ENCODE assay signal across 9 cellular contexts in the genomic region with DNA sequence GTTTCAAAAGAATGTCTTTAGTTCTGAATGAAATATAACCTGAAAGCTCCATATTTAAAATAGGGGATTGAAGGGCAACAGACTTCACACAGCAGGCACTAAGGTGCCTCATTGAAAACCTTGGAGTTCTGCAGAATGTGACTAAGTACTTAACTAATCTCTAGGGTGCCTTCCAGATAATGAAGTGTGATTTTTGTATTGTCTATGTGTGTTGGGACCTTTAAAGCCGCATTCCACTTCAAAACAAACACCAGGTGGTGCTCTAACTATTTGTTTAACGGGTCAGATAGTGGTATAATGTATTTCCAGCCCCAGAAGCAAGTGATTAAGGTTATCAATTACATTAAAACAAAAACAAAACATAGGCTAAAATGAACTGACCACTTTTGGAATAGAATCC. TPM values are rescaled to one million over a fixed set of nuclear protein-coding genes. Genes with fewer than 3 reads are reported as not detected.
DNase-seq lines count a peak whose midpoint lies in the region; TF ChIP-seq lines count a peak whose summit lies in the region.
"Had no signal": no experiment of that assay in that cellular context is flagged by ENCODE, and none has a peak within 500 bp of the region (broad histone marks: within the 10 kb centered on the region; RNA-seq: fewer than 3 reads in every experiment).

No MANE protein-coding gene starts in this region.

- no peaks in the 10 kb centered on the region for H3K9me3 ChIP-seq in OCI-LY3 (ENCODE audit: insufficient read depth, low read length)

- H3K27me3 ChIP-seq in OCI-LY3 (ENCODE audit: low read depth, low read length): no peaks in the 10 kb centered on the region

- no peak overlapping the region for H3K4me3 ChIP-seq in OCI-LY3 (ENCODE audit: low read length)
- no peak overlapping the region for H3K4me3 ChIP-seq in fibroblast of villous mesenchyme (ENCODE audit: low read depth, low read length)
- no peak overlapping the region for H3K4me3 ChIP-seq in lower leg skin (ENCODE audit: low read depth, poor library complexity, severe bottlenecking)

- intact Hi-C loops in lower leg skin (cut with DNase I; ENCODE audit: low total_unique reads): no loop called here

- DNase-seq in NCI-H510A treated with DMSO at 0.1 percent for 48 hours (lab: John Stamatoyannopoulos, UW): peak; percentile 15
- no peak for DNase-seq in NCI-H510A (lab: John Stamatoyannopoulos, UW)
- DNase-seq in fibroblast of villous mesenchyme (ENCODE audit: low read depth): peak; percentile 16
- DNase-seq in superior temporal gyrus (ENCODE audit: extremely low spot score): peak; percentile 42
- no peak for DNase-seq in lower leg skin (ENCODE audit: low spot score in 2 of 2)
- DNase-seq in glomerular visceral epithelial cell (ENCODE audit: extremely low spot score): no peak
- no peak for DNase-seq in amniotic stem cell (lab: John Stamatoyannopoulos, UW)
- DNase-seq: NCI-H526 treated with DMSO at 0.1 percent for 48 hours had no signal

- no peak overlapping the region for H3K27ac ChIP-seq in OCI-LY3 (ENCODE audit: low read length)

- H3K9ac ChIP-seq in OCI-LY3 (ENCODE audit: low read length): no peak overlapping the region

- H3K79me2 ChIP-seq in OCI-LY3 (ENCODE audit: low read length): peaks cover 42% of the 10 kb centered on the region

- H2AFZ ChIP-seq in OCI-LY3 (ENCODE audit: low read depth, low read length): no peak overlapping the region

- H3K4me2 ChIP-seq in OCI-LY3 (ENCODE audit: low read length): no peak overlapping the region

- peaks cover 32% of the 10 kb centered on the region for H4K20me1 ChIP-seq in OCI-LY3 (ENCODE audit: insufficient read depth, low read length)

- H3K36me3 ChIP-seq in OCI-LY3 (replicated peaks; ENCODE audit: low read depth, low read length): peaks cover 86% of the 10 kb centered on the region

- peak; percentile 53 for TF ChIP-seq CTCF in OCI-LY3 (IDR thresholded peaks at IDR 0.05; ENCODE audit: low read depth, low read length)
- peak; percentile 26 for TF ChIP-seq CTCF in fibroblast of villous mesenchyme (IDR thresholded peaks at IDR 0.05; ENCODE audit: insufficient read depth, low read depth, low read length)
- TF ChIP-seq CTCF in lower leg skin (IDR thresholded peaks at IDR 0.05): no peak

- TF ChIP-seq POLR2A in lower leg skin (IDR thresholded peaks at IDR 0.05): no peak

- WGBS in lower leg skin, 2 donors: 36 to 49% methylated on average over 2 of the region's 2 CpGs

- H3K4me1 ChIP-seq in OCI-LY3 (ENCODE audit: low read length): no peaks in the 10 kb centered on the region

RNA-seq across cellular contexts. Expression of gene TFG, which starts 28.0 kb away (rescaled TPM):
- 88.6 and 127 TPM in 2 replicates for total RNA-seq in fibroblast of villous mesenchyme
- total RNA-seq in lower leg skin: 10 to 100 TPM; 61.0 to 67.9 (median 66.9) TPM

Comparison
In these comparisons a context has a peak if more than half of its experiments do, and no peak if none do; other contexts are left out.
1. DNase-seq: peak in NCI-H510A treated with DMSO at 0.1 percent for 48 hours (single experiment), fibroblast of villous mesenchyme (single experiment) and superior temporal gyrus (single experiment); none in NCI-H510A (single experiment), lower leg skin (0 of 2), glomerular visceral epithelial cell (single experiment) and amniotic stem cell (single experiment).
2. CTCF ChIP-seq: peak in OCI-LY3 (single experiment) and fibroblast of villous mesenchyme (single experiment); none in lower leg skin (0 of 3).